In the genomic region with DNA sequence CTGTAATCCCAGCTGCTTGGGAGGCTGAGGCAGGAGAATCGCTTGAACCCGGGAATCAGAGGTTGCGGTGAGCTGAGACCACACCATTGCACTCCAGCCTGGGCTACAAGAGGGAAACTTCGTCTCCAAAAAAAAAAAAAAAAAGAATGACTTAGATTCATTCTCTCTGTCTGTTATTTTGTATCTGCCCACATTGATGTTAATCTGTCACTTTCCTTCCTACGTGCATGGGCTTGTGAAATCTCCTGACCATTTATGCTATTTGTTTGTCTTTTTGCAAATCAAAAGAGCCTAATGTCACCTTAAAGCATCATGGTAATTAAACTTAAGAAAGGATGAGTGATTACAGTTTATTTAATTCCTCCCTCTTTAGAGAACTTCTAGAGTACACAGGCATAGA, we compare ENCODE assay signal across 27 cellular contexts.
"Had no signal": no experiment of that assay in that cellular context is flagged by ENCODE, and none has a peak within 500 bp of the region (broad histone marks: within the 10 kb centered on the region; RNA-seq: fewer than 3 reads in every experiment).

No MANE protein-coding gene starts in this region.

- H3K9me3 ChIP-seq: MG63, Peyer's patch, SJCRH30, SK-N-SH had no signal

- H3K4me3 Mint-ChIP-seq: activated CD4-positive, alpha-beta T cell treated with anti-CD3 and anti-CD28 coated beads for 36 hours; activated CD8-positive, alpha-beta memory T cell treated with anti-CD3 and anti-CD28 coated beads, Interleukin-2, amount 10 ng/mL, durations not matched to agents 7 days and 5 days; activated naive CD8-positive, alpha-beta T cell treated with anti-CD3 and anti-CD28 coated beads, Interleukin-2, amount 50 U/mL, for 24 hours; activated T-cell treated with anti-CD3 and anti-CD28 coated beads, Interleukin-2, amount 50 U/mL, for 24 hours; brain; central memory CD8-positive, alpha-beta T cell had no signal

- H3K27me3 Mint-ChIP-seq: activated CD4-positive, alpha-beta T cell treated with anti-CD3 and anti-CD28 coated beads for 36 hours; activated CD8-positive, alpha-beta memory T cell treated with anti-CD3 and anti-CD28 coated beads, Interleukin-2, amount 10 ng/mL, durations not matched to agents 7 days and 5 days; activated naive CD8-positive, alpha-beta T cell treated with anti-CD3 and anti-CD28 coated beads, Interleukin-2, amount 50 U/mL, for 24 hours; activated T-cell treated with anti-CD3 and anti-CD28 coated beads, Interleukin-2, amount 50 U/mL, for 24 hours; brain; central memory CD8-positive, alpha-beta T cell had no signal

- H3K36me3 ChIP-seq: MG63, Peyer's patch, SJCRH30 had no signal

- H3K4me3 ChIP-seq: MG63, Peyer's patch, SJCRH30 had no signal

- H3K4me2 ChIP-seq: SK-N-SH had no signal

- H3K4me1 ChIP-seq: SJCRH30 had no signal

- H3K9ac ChIP-seq: SK-N-SH had no signal

- H3K27ac ChIP-seq: Peyer's patch, RWPE1, SJCRH30, VCaP had no signal

- H3K27me3 ChIP-seq: MG63, Peyer's patch, SJCRH30 had no signal

- H3K9me3 Mint-ChIP-seq: activated T-cell treated with anti-CD3 and anti-CD28 coated beads, Interleukin-2, amount 50 U/mL, for 24 hours; central memory CD8-positive, alpha-beta T cell had no signal

- H3K27ac Mint-ChIP-seq: activated CD4-positive, alpha-beta T cell treated with anti-CD3 and anti-CD28 coated beads for 36 hours; activated CD8-positive, alpha-beta memory T cell treated with anti-CD3 and anti-CD28 coated beads, Interleukin-2, amount 10 ng/mL, durations not matched to agents 7 days and 5 days; activated naive CD4-positive, alpha-beta T cell treated with anti-CD3 and anti-CD28 coated beads, Interleukin-2, amount 50 U/mL, for 72 hours; activated naive CD8-positive, alpha-beta T cell treated with anti-CD3 and anti-CD28 coated beads, Interleukin-2, amount 50 U/mL, for 24 hours; activated T-cell treated with anti-CD3 and anti-CD28 coated beads, Interleukin-2, amount 50 U/mL, for 24 hours had no signal

- ATAC-seq: activated CD4-positive, alpha-beta T cell treated with anti-CD3 and anti-CD28 coated beads for 36 hours; activated CD8-positive, alpha-beta memory T cell treated with anti-CD3 and anti-CD28 coated beads, Interleukin-2, amount 10 ng/mL, durations not matched to agents 7 days and 5 days; activated naive CD4-positive, alpha-beta T cell treated with anti-CD3 and anti-CD28 coated beads, Interleukin-2, amount 50 U/mL, for 72 hours; activated naive CD8-positive, alpha-beta T cell treated with anti-CD3 and anti-CD28 coated beads, Interleukin-2, amount 50 U/mL, for 24 hours had no signal

- H3K36me3 Mint-ChIP-seq: activated naive CD4-positive, alpha-beta T cell treated with anti-CD3 and anti-CD28 coated beads, Interleukin-2, amount 50 U/mL, for 72 hours had no signal

- DNase-seq: activated CD4-positive, alpha-beta T cell treated with anti-CD3 and anti-CD28 coated beads for 36 hours; activated CD8-positive, alpha-beta memory T cell treated with anti-CD3 and anti-CD28 coated beads, Interleukin-2, amount 10 ng/mL, durations not matched to agents 7 days and 5 days; activated effector memory CD4-positive, alpha-beta T cell treated with anti-CD3 and anti-CD28 coated beads, Interleukin-2, amount 50 U/mL, for 16 hours; activated naive CD4-positive, alpha-beta T cell treated with Interleukin-2 at 50 U/mL for 16 hours; activated naive CD8-positive, alpha-beta T cell treated with anti-CD3 and anti-CD28 coated beads, Interleukin-2, amount 50 U/mL, for 24 hours; activated T-cell treated with anti-CD3 and anti-CD28 coated beads, Interleukin-2, amount 50 U/mL, for 24 hours; amniotic stem cell; MG63; MV-4-11; NCI-H1092 treated with DMSO at 0.1 percent for 48 hours; NCI-H1417 treated with DMSO at 0.1 percent for 48 hours; NCI-H1694; NCI-H2029; NCI-H446; NCI-H524 treated with DMSO at 0.1 percent for 48 hours; NCI-H774; NK-92 treated with Interleukin-12 subunit alpha and Interleukin-12 subunit beta, amount 100 ng/mL, for 24 hours; Peyer's patch; Right ventricle myocardium superior; SJCRH30; SK-N-SH; T-helper 1 cell had no signal
